Comparison of ENCODE assay signal across 2 cellular contexts in the genomic region with DNA sequence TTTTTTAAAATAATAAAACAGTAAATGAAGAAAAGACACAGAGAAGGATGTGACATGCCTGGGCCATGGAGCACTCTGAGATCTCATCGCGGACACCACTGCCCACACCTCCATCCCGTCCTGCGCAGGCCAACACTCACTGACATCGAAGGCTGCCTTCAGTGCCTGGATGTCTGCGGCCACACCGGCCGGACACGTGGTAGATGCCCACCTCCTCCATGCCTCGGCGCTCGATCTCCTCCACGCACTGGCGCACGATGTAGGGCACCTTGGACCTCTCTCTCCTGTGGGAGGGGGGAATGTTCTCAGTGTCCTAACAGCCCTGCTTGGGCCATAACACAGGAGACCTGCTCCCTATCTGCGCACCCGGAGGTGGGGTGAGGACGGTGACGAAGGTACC. TPM values are rescaled to one million over a fixed set of nuclear protein-coding genes. Genes with fewer than 3 reads are reported as not detected.
"Had no signal": no experiment of that assay in that cellular context is flagged by ENCODE, and none has a peak within 500 bp of the region (broad histone marks: within the 10 kb centered on the region; RNA-seq: fewer than 3 reads in every experiment).

No MANE protein-coding gene starts in this region.

RNA-seq across cellular contexts. Expression of gene GGT5, which starts 18.6 kb away (rescaled TPM):
- polyA plus RNA-seq: immature natural killer cell; naive thymus-derived CD4-positive, alpha-beta T cell had no signal
